Comparison of ENCODE assay signal across 19 cellular contexts in the genomic region with DNA sequence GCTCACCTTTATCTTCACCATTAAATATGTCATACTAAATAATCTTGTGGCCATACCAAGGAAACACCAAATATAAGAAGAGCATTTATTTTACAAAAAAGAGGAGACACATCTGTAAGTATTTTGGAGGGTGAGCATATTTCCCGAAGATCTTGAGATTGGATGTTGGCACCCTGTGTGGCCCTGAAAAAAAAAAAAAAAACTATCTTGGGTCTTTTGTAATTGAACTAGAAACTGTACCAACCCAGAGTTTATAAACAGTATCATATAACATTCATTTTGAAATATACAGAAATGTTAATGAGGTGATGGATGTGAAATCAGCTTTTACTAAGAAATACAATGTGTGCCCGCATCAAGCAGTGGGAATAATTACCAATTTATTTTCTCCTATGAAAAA.
DNase-seq lines count a peak whose midpoint lies in the region; ATAC-seq and TF ChIP-seq lines count a peak whose summit lies in the region.
"Had no signal": no experiment of that assay in that cellular context is flagged by ENCODE, and none has a peak within 500 bp of the region (broad histone marks: within the 10 kb centered on the region; RNA-seq: fewer than 3 reads in every experiment).

No MANE protein-coding gene starts in this region.

- in situ Hi-C loops in IMR-90 (cut with MboI; ENCODE audit: low sequenced_read_pairs), result no loop called here

- peaks cover 6 to 27% of the 10 kb centered on the region in 2 experiments; a peak in 2 of 4 replicates for H3K79me1 ChIP-seq in IMR-90 (ENCODE audit: low read depth in 1 of 2, low read length in 2 of 2)

- peak overlapping the region; percentile 95; the same call in 1 of the 2 replicates for H3K4ac ChIP-seq in IMR-90 (ENCODE audit: low read depth, low read length)

- H3K27me3 Mint-ChIP-seq in CD4-positive, alpha-beta T cell, result peaks cover 4% of the 10 kb centered on the region
- H3K27me3 Mint-ChIP-seq in activated CD4-positive, alpha-beta memory T cell treated with anti-CD3 and anti-CD28 coated beads, Interleukin-2, amount 10 ng/mL, durations not matched to agents 7 days and 5 days, result peaks cover 22% of the 10 kb centered on the region

- H3K9me1 ChIP-seq in IMR-90 (ENCODE audit: insufficient read depth, low read length), result peaks cover 14% of the 10 kb centered on the region

- dilution Hi-C loops in IMR-90 (cut with HindIII; ENCODE audit: low sequenced_read_pairs, unreplicated experiment), result no loop called here

- H3K56ac ChIP-seq in IMR-90 (ENCODE audit: extremely low read depth, insufficient read depth, low read length), result peak overlapping the region; percentile 92

- TF ChIP-seq POLR2A in IMR-90 (IDR thresholded peaks at IDR 0.05; ENCODE audit: low read depth, low read length) (no peak; the same call in 1 of the 2 replicates), breast epithelium (IDR thresholded peaks at IDR 0.05) (no peak), thyroid gland (IDR thresholded peaks at IDR 0.05) (no peak)

- peak overlapping the region; percentile 8; the same call in 1 of the 2 replicates for H3K27ac ChIP-seq in IMR-90 (ENCODE audit: insufficient read depth, low read length)
- H3K27ac ChIP-seq in breast epithelium, result peak overlapping the region; percentile 54 to 77
- H3K27ac ChIP-seq in muscle layer of colon (ENCODE audit: low read depth, low read length), result peak overlapping the region; percentile 67
- peak overlapping the region in 2 of 3 donors; percentile 36 to 76 for H3K27ac ChIP-seq in thyroid gland
- H3K27ac ChIP-seq in CD4-positive, alpha-beta T cell (ENCODE audit: low read depth, low read length), result no peak overlapping the region
- H3K27ac ChIP-seq: BLaER1 treated with 17β-estradiol and CSF1 and Interleukin-3, amounts not matched to agents 10 nM and 100 nM; HL-60 had no signal

- CTCF ChIA-PET in IMR-90 (lab: Yijun Ruan, JAX), result no interaction called here
- CTCF ChIA-PET in CD4-positive, alpha-beta T cell (lab: Charles Lee), result no interaction called here
- CTCF ChIA-PET in activated CD4-positive, alpha-beta memory T cell treated with anti-CD3 and anti-CD28 coated beads, Interleukin-2, amount 10 ng/mL, durations not matched to agents 7 days and 5 days (lab: Charles Lee), result no interaction called here

- peak overlapping the region; percentile 84; the same call in 1 of the 2 replicates for H3K14ac ChIP-seq in IMR-90 (replicated peaks; ENCODE audit: low read depth, low read length)

- peak overlapping the region; percentile 99 for H2BK20ac ChIP-seq in IMR-90 (ENCODE audit: low read depth, low read length)

- H3K4me3 Mint-ChIP-seq in CD4-positive, alpha-beta T cell, result no peak overlapping the region
- H3K4me3 Mint-ChIP-seq in activated CD4-positive, alpha-beta memory T cell treated with anti-CD3 and anti-CD28 coated beads, Interleukin-2, amount 10 ng/mL, durations not matched to agents 7 days and 5 days, result no peak overlapping the region
- H3K4me3 Mint-ChIP-seq: activated CD8-positive, alpha-beta T cell treated with anti-CD3 and anti-CD28 coated beads, Interleukin-2, amount 10 ng/mL, durations not matched to agents 7 days and 5 days; activated naive CD8-positive, alpha-beta T cell treated with anti-CD3 and anti-CD28 coated beads for 36 hours; activated T-cell treated with anti-CD3 and anti-CD28 coated beads, Interleukin-2, amount 50 U/mL, for 72 hours; natural killer cell had no signal

- peak overlapping the region; percentile 72 to 89; a peak in 3 of 4 replicates for H4K8ac ChIP-seq in IMR-90 (ENCODE audit: low read depth in 2 of 2, low read length in 2 of 2)

- peak overlapping the region; percentile 91 for H4K91ac ChIP-seq in IMR-90 (ENCODE audit: insufficient read depth, low read depth, low read length)

- H3K23ac ChIP-seq in IMR-90 (ENCODE audit: low read depth, low read length), result peak overlapping the region; percentile 97; the same call in 1 of the 2 replicates

- H3K4me1 ChIP-seq in IMR-90 (ENCODE audit: control insufficient read depth, insufficient read depth, low read length) (peaks cover 18% of the 10 kb centered on the region), breast epithelium (peaks cover 0 to 2% of the 10 kb centered on the region in 2 donors), muscle layer of colon (ENCODE audit: insufficient read depth, low read length) (peaks cover 21% of the 10 kb centered on the region), thyroid gland (peaks cover 2 to 15% of the 10 kb centered on the region in 2 donors)
- H3K4me1 ChIP-seq: BLaER1 treated with 17β-estradiol and CSF1 and Interleukin-3, amounts not matched to agents 10 nM and 100 nM had no signal

- peak overlapping the region; percentile 99 for H2BK5ac ChIP-seq in IMR-90 (ENCODE audit: low read depth, low read length, poor library complexity, severe bottlenecking)

- BruUV-seq in IMR-90 (replicated peaks; lab: Mats Ljungman, UMichigan), result no TSS peak

- no peaks in the 10 kb centered on the region for H3K9me3 Mint-ChIP-seq in CD4-positive, alpha-beta T cell
- no peaks in the 10 kb centered on the region for H3K9me3 Mint-ChIP-seq in activated CD4-positive, alpha-beta memory T cell treated with anti-CD3 and anti-CD28 coated beads, Interleukin-2, amount 10 ng/mL, durations not matched to agents 7 days and 5 days
- H3K9me3 Mint-ChIP-seq: activated naive CD8-positive, alpha-beta T cell treated with anti-CD3 and anti-CD28 coated beads for 36 hours; activated T-cell treated with anti-CD3 and anti-CD28 coated beads, Interleukin-2, amount 50 U/mL, for 72 hours; natural killer cell had no signal

- no peak overlapping the region for H2AFZ ChIP-seq in IMR-90 (replicated peaks; ENCODE audit: low read length, poor library complexity)

- POLR2A ChIA-PET in IMR-90 (lab: Charles Lee; ENCODE audit: unreplicated experiment), result interaction anchor here (0.6 to 1.0 kb wide), 2 partner anchors 13 to 104 kb away, joined by 3 to 4 read pairs; a partner anchor contains a TSS
- POLR2A ChIA-PET in CD4-positive, alpha-beta T cell (lab: Charles Lee), result no interaction called here
- POLR2A ChIA-PET in activated CD4-positive, alpha-beta memory T cell treated with anti-CD3 and anti-CD28 coated beads, Interleukin-2, amount 10 ng/mL, durations not matched to agents 7 days and 5 days (lab: Charles Lee), result no interaction called here

- no peak overlapping the region for H3K27ac Mint-ChIP-seq in CD4-positive, alpha-beta T cell
- no peak overlapping the region for H3K27ac Mint-ChIP-seq in activated CD4-positive, alpha-beta memory T cell treated with anti-CD3 and anti-CD28 coated beads, Interleukin-2, amount 10 ng/mL, durations not matched to agents 7 days and 5 days
- H3K27ac Mint-ChIP-seq: activated CD8-positive, alpha-beta T cell treated with anti-CD3 and anti-CD28 coated beads, Interleukin-2, amount 10 ng/mL, durations not matched to agents 7 days and 5 days; activated naive CD8-positive, alpha-beta T cell treated with anti-CD3 and anti-CD28 coated beads for 36 hours; activated T-cell treated with anti-CD3 and anti-CD28 coated beads, Interleukin-2, amount 50 U/mL, for 72 hours; natural killer cell had no signal

- peak overlapping the region; percentile 98 for H2BK120ac ChIP-seq in IMR-90 (ENCODE audit: low read depth, low read length)

- intact Hi-C loops in IMR-90 (cut with micrococcal nuclease) (loop anchor here (2.0 to 5.0 kb wide), 3 partner anchors 105 to 265 kb away; a partner anchor contains a TSS), breast epithelium (cut with DNase I; ENCODE audit: low total_unique reads) (no loop called here), thyroid gland (cut with DNase I) (no loop called here)
- intact Hi-C loops in CD4-positive, alpha-beta T cell (cut with DNase I, micrococcal nuclease), result no loop called here

- H3K9ac ChIP-seq in IMR-90 (ENCODE audit: low read depth, low read length) (peak overlapping the region; percentile 43; the same call in 1 of the 2 replicates), muscle layer of colon (ENCODE audit: low read length) (no peak overlapping the region)
- H3K9ac ChIP-seq: BLaER1 treated with 17β-estradiol and CSF1 and Interleukin-3, amounts not matched to agents 10 nM and 100 nM had no signal

- H3K4me3 ChIP-seq in IMR-90 (ENCODE audit: insufficient read depth, low read depth, low read length) (no peak overlapping the region), breast epithelium (no peak overlapping the region), muscle layer of colon (ENCODE audit: low read depth in 1 of 2, low read length in 2 of 2) (no peak overlapping the region), thyroid gland (replicated peaks in 1 of 3) (no peak overlapping the region)
- H3K4me3 ChIP-seq: BLaER1 treated with 17β-estradiol and CSF1 and Interleukin-3, amounts not matched to agents 10 nM and 100 nM; cardiac muscle cell; K562 had no signal

- peak; percentile 4; the same call in 1 of the 2 replicates for ATAC-seq in IMR-90 (ENCODE audit: low read depth)
- ATAC-seq in HG03139 (IDR thresholded peaks at IDR 0.05; ENCODE audit: unreplicated experiment), result no peak
- ATAC-seq in CD4-positive, alpha-beta T cell (ENCODE audit: poor library complexity), result no peak
- ATAC-seq: activated CD8-positive, alpha-beta T cell treated with anti-CD3 and anti-CD28 coated beads, Interleukin-2, amount 10 ng/mL, durations not matched to agents 7 days and 5 days; activated T-cell treated with anti-CD3 and anti-CD28 coated beads, Interleukin-2, amount 50 U/mL, for 72 hours; K562; natural killer cell had no signal

- TF ChIP-seq RAD21 in IMR-90 (IDR thresholded peaks at IDR 0.05; ENCODE audit: low read length), result no peak

- no peak overlapping the region for H2AK5ac ChIP-seq in IMR-90 (ENCODE audit: low read depth, low read length)

- H2BK15ac ChIP-seq in IMR-90 (ENCODE audit: low read depth, low read length), result peak overlapping the region; percentile 96; the same call in 2 of the 3 replicates

- no CpG with 5 or more reads among the region's 2 CpGs for WGBS in IMR-90 (ENCODE audit: extremely low coverage in 2 of 2, insufficient read length in 1 of 2), 2 experiments
- WGBS in thyroid gland, 2 donors, result 86 to 88% methylated on average over 2 of the region's 2 CpGs

- H3K4me2 ChIP-seq in IMR-90 (ENCODE audit: low read depth, low read length), result peak overlapping the region; percentile 50; the same call in 1 of the 2 replicates
- H3K4me2 ChIP-seq: BLaER1 treated with 17β-estradiol and CSF1 and Interleukin-3, amounts not matched to agents 10 nM and 100 nM had no signal

- H2AK9ac ChIP-seq in IMR-90 (replicated peaks; ENCODE audit: low read depth, low read length, poor library complexity), result no peak overlapping the region

- H4K5ac ChIP-seq in IMR-90 (ENCODE audit: low read depth, low read length), result peak overlapping the region; percentile 49; the same call in 1 of the 2 replicates

- H3K27me3 ChIP-seq in IMR-90 (ENCODE audit: control insufficient read depth, insufficient read depth, low read length) (no peaks in the 10 kb centered on the region), breast epithelium (no peaks in the 10 kb centered on the region), muscle layer of colon (ENCODE audit: control insufficient read depth in 1 of 2, insufficient read depth in 2 of 2, low read length in 2 of 2) (no peaks in the 10 kb centered on the region), thyroid gland (no peaks in the 10 kb centered on the region)
- H3K27me3 ChIP-seq in CD4-positive, alpha-beta T cell (ENCODE audit: control insufficient read depth, insufficient read depth, low read length), result no peaks in the 10 kb centered on the region
- H3K27me3 ChIP-seq: BLaER1 treated with 17β-estradiol and CSF1 and Interleukin-3, amounts not matched to agents 10 nM and 100 nM; cardiac muscle cell had no signal

- DNase-seq in IMR-90 (no peak), breast epithelium (ENCODE audit: low spot score in 2 of 2) (no peak), thyroid gland (no peak), NCI-H1105 treated with DMSO at 0.1 percent for 48 hours (lab: John Stamatoyannopoulos, UW) (no peak)
- DNase-seq in CD4-positive, alpha-beta T cell, result no peak
- DNase-seq in activated CD4-positive, alpha-beta memory T cell treated with anti-CD3 and anti-CD28 coated beads, Interleukin-2, amount 10 ng/mL, durations not matched to agents 7 days and 5 days, result no peak
- DNase-seq: activated CD8-positive, alpha-beta T cell treated with anti-CD3 and anti-CD28 coated beads, Interleukin-2, amount 10 ng/mL, durations not matched to agents 7 days and 5 days; activated naive CD8-positive, alpha-beta T cell treated with anti-CD3 and anti-CD28 coated beads for 36 hours; activated T-cell treated with anti-CD3 and anti-CD28 coated beads, Interleukin-2, amount 50 U/mL, for 72 hours; effector CD8-positive, alpha-beta T cell; natural killer cell; NCI-H2107; NCI-H748 treated with DMSO at 0.1 percent for 48 hours had no signal

- no peaks in the 10 kb centered on the region for H3K36me3 Mint-ChIP-seq in CD4-positive, alpha-beta T cell (ENCODE audit: low read depth)
- no peaks in the 10 kb centered on the region for H3K36me3 Mint-ChIP-seq in activated CD4-positive, alpha-beta memory T cell treated with anti-CD3 and anti-CD28 coated beads, Interleukin-2, amount 10 ng/mL, durations not matched to agents 7 days and 5 days (ENCODE audit: low read depth)
- H3K36me3 Mint-ChIP-seq: activated naive CD8-positive, alpha-beta T cell treated with anti-CD3 and anti-CD28 coated beads for 36 hours; natural killer cell had no signal

- H3K36me3 ChIP-seq in IMR-90 (ENCODE audit: control insufficient read depth, insufficient read depth, low read length), result no peaks in the 10 kb centered on the region
- H3K36me3 ChIP-seq in breast epithelium, result no peaks in the 10 kb centered on the region
- no peaks in the 10 kb centered on the region for H3K36me3 ChIP-seq in muscle layer of colon (ENCODE audit: insufficient read depth, low read length)
- no peaks in the 10 kb centered on the region for H3K36me3 ChIP-seq in thyroid gland
- H3K36me3 ChIP-seq: BLaER1 treated with 17β-estradiol and CSF1 and Interleukin-3, amounts not matched to agents 10 nM and 100 nM; cardiac muscle cell had no signal

- H3K4me1 Mint-ChIP-seq in CD4-positive, alpha-beta T cell (ENCODE audit: low read depth), result no peaks in the 10 kb centered on the region
- no peaks in the 10 kb centered on the region for H3K4me1 Mint-ChIP-seq in activated CD4-positive, alpha-beta memory T cell treated with anti-CD3 and anti-CD28 coated beads, Interleukin-2, amount 10 ng/mL, durations not matched to agents 7 days and 5 days
- H3K4me1 Mint-ChIP-seq: activated naive CD8-positive, alpha-beta T cell treated with anti-CD3 and anti-CD28 coated beads for 36 hours; natural killer cell had no signal

- TF ChIP-seq CTCF in IMR-90 (conservative IDR thresholded peaks at IDR 0.05; ENCODE audit: low read depth, low read length) (no peak), breast epithelium (IDR thresholded peaks at IDR 0.05) (no peak), thyroid gland (IDR thresholded peaks at IDR 0.05) (no peak)
- TF ChIP-seq CTCF in CD4-positive, alpha-beta T cell (IDR thresholded peaks at IDR 0.05), result no peak

- no peaks in the 10 kb centered on the region for H4K20me1 ChIP-seq in IMR-90 (ENCODE audit: insufficient read depth, low read length)
- H4K20me1 ChIP-seq: BLaER1 treated with 17β-estradiol and CSF1 and Interleukin-3, amounts not matched to agents 10 nM and 100 nM had no signal

- H3K9me3 ChIP-seq in IMR-90 (ENCODE audit: control insufficient read depth, insufficient read depth, low read length) (no peaks in the 10 kb centered on the region), breast epithelium (no peaks in the 10 kb centered on the region), muscle layer of colon (ENCODE audit: low read length) (no peaks in the 10 kb centered on the region), thyroid gland (no peaks in the 10 kb centered on the region)
- H3K9me3 ChIP-seq in CD4-positive, alpha-beta T cell (ENCODE audit: control insufficient read depth, low read length), result no peaks in the 10 kb centered on the region
- H3K9me3 ChIP-seq: BLaER1 treated with 17β-estradiol and CSF1 and Interleukin-3, amounts not matched to agents 10 nM and 100 nM had no signal

- H3K18ac ChIP-seq in IMR-90 (ENCODE audit: low read depth, low read length), result peak overlapping the region; percentile 99; the same call in 1 of the 2 replicates
